In the genomic region with DNA sequence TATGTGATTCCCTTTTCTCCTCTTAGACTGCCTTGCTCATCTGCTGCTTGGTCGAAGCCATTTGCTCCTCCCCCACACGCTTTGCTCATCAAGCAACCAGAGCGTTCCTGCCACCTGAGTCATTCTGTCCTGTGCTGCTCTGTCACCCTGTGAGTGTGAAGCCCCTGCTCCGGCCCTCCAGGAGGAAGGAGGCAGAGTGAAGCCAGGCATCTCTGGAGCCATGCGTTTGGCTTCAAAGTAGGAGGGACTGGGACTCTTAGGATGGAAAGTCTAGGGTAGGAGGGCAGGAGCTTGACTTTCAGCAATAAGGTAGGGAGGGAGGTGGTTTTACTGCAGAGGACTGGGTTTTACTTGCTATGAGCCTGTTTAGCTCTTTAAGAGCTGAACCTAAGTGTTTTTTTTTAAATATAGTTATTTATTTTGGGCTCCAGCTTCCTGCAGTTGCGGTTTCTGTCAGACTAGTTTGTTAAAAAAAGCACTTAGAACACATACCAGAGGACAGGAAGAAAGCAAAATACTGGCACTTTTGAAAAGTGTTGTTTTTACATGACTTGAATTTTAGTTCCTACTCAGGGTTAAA, we compare ENCODE assay signal across 8 cellular contexts.
DNase-seq lines count a peak whose midpoint lies in the region; ATAC-seq and TF ChIP-seq lines count a peak whose summit lies in the region.

No MANE protein-coding gene starts in this region.

- H3K9me3 Mint-ChIP-seq in GM23338 (no peaks in the 10 kb centered on the region; the same call in 2 of the 3 replicates), natural killer cell (no peaks in the 10 kb centered on the region)
- no peaks in the 10 kb centered on the region for H3K9me3 Mint-ChIP-seq in activated CD4-positive, alpha-beta T cell treated with anti-CD3 and anti-CD28 coated beads, Interleukin-2, amount 10 ng/mL, durations not matched to agents 7 days and 5 days
- no peaks in the 10 kb centered on the region for H3K9me3 Mint-ChIP-seq in stimulated activated naive CD8-positive, alpha-beta T cell treated with anti-CD3 and anti-CD28 coated beads, Interleukin-15, amount 100 ng/mL, for 72 hours

- peak; percentile 84 for ATAC-seq in GM23338
- ATAC-seq in natural killer cell, result peak; percentile 80 to 92 (median 86)
- peak; percentile 99 for ATAC-seq in stimulated activated naive CD8-positive, alpha-beta T cell treated with anti-CD3 and anti-CD28 coated beads, Interleukin-15, amount 100 ng/mL, for 72 hours

- DNase-seq in GM04504 (ENCODE audit: low read depth), result peak; percentile 68
- DNase-seq in GM23338 (ENCODE audit: low spot score), result peak; percentile 65
- peak; percentile 93 to 95 for DNase-seq in Kasumi-1 (lab: John Stamatoyannopoulos, UW)
- DNase-seq in activated CD4-positive, alpha-beta T cell treated with anti-CD3 and anti-CD28 coated beads, Interleukin-2, amount 10 ng/mL, durations not matched to agents 7 days and 5 days, result peak; percentile 83
- peak; percentile 42 for DNase-seq in effector CD4-positive, alpha-beta T cell
- peak; percentile 56 for DNase-seq in natural killer cell
- peak; percentile 57 to 82 for DNase-seq in stimulated activated naive CD8-positive, alpha-beta T cell treated with anti-CD3 and anti-CD28 coated beads, Interleukin-15, amount 100 ng/mL, for 72 hours
- no peak for DNase-seq in NCI-H2029 (lab: John Stamatoyannopoulos, UW)

- H3K9me2 ChIP-seq in GM23338 (ENCODE audit: insufficient read depth), result no peaks in the 10 kb centered on the region

- H3K4me3 ChIP-seq in GM23338, result no peak overlapping the region

- no peak overlapping the region for H3K27ac ChIP-seq in GM23338 (ENCODE audit: low read depth)

- H3K4me3 Mint-ChIP-seq in GM23338 (no peak overlapping the region), natural killer cell (peak overlapping the region; percentile 90)
- H3K4me3 Mint-ChIP-seq in activated CD4-positive, alpha-beta T cell treated with anti-CD3 and anti-CD28 coated beads, Interleukin-2, amount 10 ng/mL, durations not matched to agents 7 days and 5 days, result peak overlapping the region; percentile 62
- peak overlapping the region; percentile 86 to 94 for H3K4me3 Mint-ChIP-seq in stimulated activated naive CD8-positive, alpha-beta T cell treated with anti-CD3 and anti-CD28 coated beads, Interleukin-15, amount 100 ng/mL, for 72 hours

- CTCF ChIA-PET in activated CD4-positive, alpha-beta T cell treated with anti-CD3 and anti-CD28 coated beads, Interleukin-2, amount 10 ng/mL, durations not matched to agents 7 days and 5 days (lab: Charles Lee), result interaction anchor here (1.0 to 1.3 kb wide), 5 partner anchors 8 to 85 kb away, joined by 3 to 6 read pairs (median 3); no protein-coding TSS in a partner anchor

- H3K4me1 ChIP-seq in GM23338 (ENCODE audit: insufficient read depth), result peaks cover 16% of the 10 kb centered on the region

- H3K4me2 ChIP-seq in GM23338, result 0 out of 2 replicates have a peak overlapping the region, but pooled peaks have one; percentile 19

- no peaks in the 10 kb centered on the region for H3K79me2 ChIP-seq in GM23338 (replicated peaks; ENCODE audit: insufficient read depth)

- H3F3A ChIP-seq in GM23338 (replicated peaks; ENCODE audit: low read depth), result no peaks in the 10 kb centered on the region

- H3K36me3 ChIP-seq in GM23338 (ENCODE audit: insufficient read depth), result no peaks in the 10 kb centered on the region

- intact Hi-C loops in natural killer cell (cut with micrococcal nuclease), result loop anchor here (5.0 kb wide), 1 partner anchor 111 kb away; no protein-coding TSS in a partner anchor

- H3K4me1 Mint-ChIP-seq in GM23338 (peaks cover 27% of the 10 kb centered on the region), natural killer cell (peaks cover 33 to 45% of the 10 kb centered on the region in 2 donors)
- peaks cover 63% of the 10 kb centered on the region for H3K4me1 Mint-ChIP-seq in activated CD4-positive, alpha-beta T cell treated with anti-CD3 and anti-CD28 coated beads, Interleukin-2, amount 10 ng/mL, durations not matched to agents 7 days and 5 days
- H3K4me1 Mint-ChIP-seq in stimulated activated naive CD8-positive, alpha-beta T cell treated with anti-CD3 and anti-CD28 coated beads, Interleukin-15, amount 100 ng/mL, for 72 hours, result peaks cover 33% of the 10 kb centered on the region

- H3K36me3 Mint-ChIP-seq in GM23338 (ENCODE audit: low read depth) (no peaks in the 10 kb centered on the region), natural killer cell (no peaks in the 10 kb centered on the region)
- H3K36me3 Mint-ChIP-seq in activated CD4-positive, alpha-beta T cell treated with anti-CD3 and anti-CD28 coated beads, Interleukin-2, amount 10 ng/mL, durations not matched to agents 7 days and 5 days (ENCODE audit: low read depth), result peaks cover 4% of the 10 kb centered on the region

- H4K20me1 ChIP-seq in GM23338 (replicated peaks; ENCODE audit: insufficient read depth), result no peaks in the 10 kb centered on the region; the same call in 1 of the 2 replicates

- TF ChIP-seq CTCF in GM23338 (conservative IDR thresholded peaks at IDR 0.05; ENCODE audit: low read depth in 2 of 2) (no peak), natural killer cell (IDR thresholded peaks at IDR 0.05) (no peak)

- 0 out of 2 replicates have a peak overlapping the region, but pooled peaks have one; percentile 2 for H2AFZ ChIP-seq in GM23338

- H3K27me3 Mint-ChIP-seq in GM23338 (ENCODE audit: insufficient read depth, low read depth, poor library complexity), result peaks cover 3% of the 10 kb centered on the region
- no peaks in the 10 kb centered on the region for H3K27me3 Mint-ChIP-seq in activated CD4-positive, alpha-beta T cell treated with anti-CD3 and anti-CD28 coated beads, Interleukin-2, amount 10 ng/mL, durations not matched to agents 7 days and 5 days
- H3K27me3 Mint-ChIP-seq in natural killer cell (ENCODE audit: low read depth in 2 of 2), result no peaks in the 10 kb centered on the region
- H3K27me3 Mint-ChIP-seq in stimulated activated naive CD8-positive, alpha-beta T cell treated with anti-CD3 and anti-CD28 coated beads, Interleukin-15, amount 100 ng/mL, for 72 hours, result no peaks in the 10 kb centered on the region

- H3K27me3 ChIP-seq in GM23338 (ENCODE audit: insufficient read depth), result no peaks in the 10 kb centered on the region

- POLR2A ChIA-PET in activated CD4-positive, alpha-beta T cell treated with anti-CD3 and anti-CD28 coated beads, Interleukin-2, amount 10 ng/mL, durations not matched to agents 7 days and 5 days (lab: Charles Lee), result interaction anchor here (0.9 to 1.4 kb wide), 2 partner anchors 322 to 371 kb away, joined by 4 to 6 read pairs; a partner anchor contains a TSS

- H3K27ac Mint-ChIP-seq in GM23338, result peak overlapping the region; percentile 50; the same call in 1 of the 2 replicates
- H3K27ac Mint-ChIP-seq in activated CD4-positive, alpha-beta T cell treated with anti-CD3 and anti-CD28 coated beads, Interleukin-2, amount 10 ng/mL, durations not matched to agents 7 days and 5 days, result peak overlapping the region; percentile 97
- peak overlapping the region; percentile 91 to 94 for H3K27ac Mint-ChIP-seq in natural killer cell
- peak overlapping the region; percentile 93 to 99 for H3K27ac Mint-ChIP-seq in stimulated activated naive CD8-positive, alpha-beta T cell treated with anti-CD3 and anti-CD28 coated beads, Interleukin-15, amount 100 ng/mL, for 72 hours

TF ChIP-seq in GM23338, 12 proteins besides CTCF, POLR2A, EP300 and RAD21 (continues in another document):
- TF ChIP-seq, protein P1, sequence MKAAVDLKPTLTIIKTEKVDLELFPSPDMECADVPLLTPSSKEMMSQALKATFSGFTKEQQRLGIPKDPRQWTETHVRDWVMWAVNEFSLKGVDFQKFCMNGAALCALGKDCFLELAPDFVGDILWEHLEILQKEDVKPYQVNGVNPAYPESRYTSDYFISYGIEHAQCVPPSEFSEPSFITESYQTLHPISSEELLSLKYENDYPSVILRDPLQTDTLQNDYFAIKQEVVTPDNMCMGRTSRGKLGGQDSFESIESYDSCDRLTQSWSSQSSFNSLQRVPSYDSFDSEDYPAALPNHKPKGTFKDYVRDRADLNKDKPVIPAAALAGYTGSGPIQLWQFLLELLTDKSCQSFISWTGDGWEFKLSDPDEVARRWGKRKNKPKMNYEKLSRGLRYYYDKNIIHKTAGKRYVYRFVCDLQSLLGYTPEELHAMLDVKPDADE (IDR thresholded peaks at IDR 0.05), result no peak
